Comparison of ENCODE assay signal across 2 cellular contexts in the genomic region with DNA sequence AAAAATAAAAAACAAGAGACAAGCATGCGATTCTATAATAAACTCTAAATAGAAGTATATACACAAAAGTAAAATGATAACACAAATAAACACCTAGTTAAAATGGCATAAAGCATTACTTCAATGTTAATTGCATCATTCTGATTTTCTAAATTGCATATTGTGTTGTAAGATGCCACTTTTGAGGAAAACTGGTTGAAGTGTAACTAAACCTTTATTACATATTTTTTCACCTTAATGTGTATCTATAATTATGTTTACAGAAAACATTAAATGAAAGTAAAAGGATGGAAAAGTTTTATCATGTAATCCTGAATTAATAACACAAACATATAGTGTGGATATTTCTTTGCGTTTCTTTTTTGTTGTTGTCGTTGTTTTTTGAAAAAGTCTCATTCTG.
TF ChIP-seq lines count a peak whose summit lies in the region.

No MANE protein-coding gene starts in this region.

TF ChIP-seq in K562, 482 proteins besides CTCF, POLR2A, EP300 and RAD21:
- TF ChIP-seq, protein P1, sequence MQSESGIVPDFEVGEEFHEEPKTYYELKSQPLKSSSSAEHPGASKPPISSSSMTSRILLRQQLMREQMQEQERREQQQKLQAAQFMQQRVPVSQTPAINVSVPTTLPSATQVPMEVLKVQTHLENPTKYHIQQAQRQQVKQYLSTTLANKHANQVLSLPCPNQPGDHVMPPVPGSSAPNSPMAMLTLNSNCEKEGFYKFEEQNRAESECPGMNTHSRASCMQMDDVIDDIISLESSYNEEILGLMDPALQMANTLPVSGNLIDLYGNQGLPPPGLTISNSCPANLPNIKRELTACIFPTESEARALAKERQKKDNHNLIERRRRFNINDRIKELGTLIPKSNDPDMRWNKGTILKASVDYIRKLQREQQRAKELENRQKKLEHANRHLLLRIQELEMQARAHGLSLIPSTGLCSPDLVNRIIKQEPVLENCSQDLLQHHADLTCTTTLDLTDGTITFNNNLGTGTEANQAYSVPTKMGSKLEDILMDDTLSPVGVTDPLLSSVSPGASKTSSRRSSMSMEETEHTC (IDR thresholded peaks at IDR 0.05), result no peak
- TF ChIP-seq ZNF140 (CRISPR knock-in tag; IDR thresholded peaks at IDR 0.05) (no peak), NEUROD1 (IDR thresholded peaks at IDR 0.05; ENCODE audit: borderline replicate concordance, low read depth, low read length, partially characterized antibody) (no peak), FOXJ2 (tag; IDR thresholded peaks at IDR 0.05) (0 out of 2 replicates have a peak, but pooled peaks have one; percentile 55), NELFE (IDR thresholded peaks at IDR 0.05; ENCODE audit: insufficient read depth, insufficient read length) (no peak), NFATC3 (IDR thresholded peaks at IDR 0.05) (no peak)
- TF ChIP-seq, protein P2, sequence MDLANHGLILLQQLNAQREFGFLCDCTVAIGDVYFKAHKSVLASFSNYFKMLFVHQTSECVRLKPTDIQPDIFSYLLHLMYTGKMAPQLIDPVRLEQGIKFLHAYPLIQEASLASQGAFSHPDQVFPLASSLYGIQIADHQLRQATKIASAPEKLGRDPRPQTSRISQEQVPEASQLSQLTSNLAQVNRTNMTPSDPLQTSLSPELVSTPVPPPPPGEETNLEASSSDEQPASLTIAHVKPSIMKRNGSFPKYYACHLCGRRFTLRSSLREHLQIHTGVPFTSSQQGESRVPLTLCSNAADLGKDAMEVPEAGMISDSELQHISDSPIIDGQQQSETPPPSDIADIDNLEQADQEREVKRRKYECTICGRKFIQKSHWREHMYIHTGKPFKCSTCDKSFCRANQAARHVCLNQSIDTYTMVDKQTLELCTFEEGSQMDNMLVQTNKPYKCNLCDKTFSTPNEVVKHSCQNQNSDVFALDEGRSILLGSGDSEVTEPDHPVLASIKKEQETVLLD (IDR thresholded peaks at IDR 0.05), result no peak
- TF ChIP-seq, protein P3, sequence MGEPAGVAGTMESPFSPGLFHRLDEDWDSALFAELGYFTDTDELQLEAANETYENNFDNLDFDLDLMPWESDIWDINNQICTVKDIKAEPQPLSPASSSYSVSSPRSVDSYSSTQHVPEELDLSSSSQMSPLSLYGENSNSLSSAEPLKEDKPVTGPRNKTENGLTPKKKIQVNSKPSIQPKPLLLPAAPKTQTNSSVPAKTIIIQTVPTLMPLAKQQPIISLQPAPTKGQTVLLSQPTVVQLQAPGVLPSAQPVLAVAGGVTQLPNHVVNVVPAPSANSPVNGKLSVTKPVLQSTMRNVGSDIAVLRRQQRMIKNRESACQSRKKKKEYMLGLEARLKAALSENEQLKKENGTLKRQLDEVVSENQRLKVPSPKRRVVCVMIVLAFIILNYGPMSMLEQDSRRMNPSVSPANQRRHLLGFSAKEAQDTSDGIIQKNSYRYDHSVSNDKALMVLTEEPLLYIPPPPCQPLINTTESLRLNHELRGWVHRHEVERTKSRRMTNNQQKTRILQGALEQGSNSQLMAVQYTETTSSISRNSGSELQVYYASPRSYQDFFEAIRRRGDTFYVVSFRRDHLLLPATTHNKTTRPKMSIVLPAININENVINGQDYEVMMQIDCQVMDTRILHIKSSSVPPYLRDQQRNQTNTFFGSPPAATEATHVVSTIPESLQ (CRISPR knock-in tag; IDR thresholded peaks at IDR 0.05), result no peak
TF ChIP-seq in K562: peak in this region for 1.

TF ChIP-seq in SK-N-SH treated with all-trans-retinoic acid at 6 μM for 48 hours, 23 proteins besides CTCF, POLR2A, EP300 and RAD21:
- TF ChIP-seq ZNF8 (CRISPR knock-in tag; IDR thresholded peaks at IDR 0.05) (no peak), BACH2 (CRISPR knock-in tag; IDR thresholded peaks at IDR 0.05; ENCODE audit: borderline replicate concordance) (no peak), CSDC2 (CRISPR knock-in tag; IDR thresholded peaks at IDR 0.05) (no peak), ISL1 (CRISPR knock-in tag; IDR thresholded peaks at IDR 0.05) (no peak), ZNF565 (CRISPR knock-in tag; conservative IDR thresholded peaks at IDR 0.05; ENCODE audit: low read depth) (no peak), ZFP30 (CRISPR knock-in tag; IDR thresholded peaks at IDR 0.05) (no peak), ZFP3 (CRISPR knock-in tag; IDR thresholded peaks at IDR 0.05) (no peak), ESRRG (CRISPR knock-in tag; IDR thresholded peaks at IDR 0.05) (no peak), TOX (CRISPR knock-in tag; IDR thresholded peaks at IDR 0.05; ENCODE audit: borderline replicate concordance) (no peak), RARB (CRISPR knock-in tag; IDR thresholded peaks at IDR 0.05) (no peak), SNAI2 (CRISPR knock-in tag; IDR thresholded peaks at IDR 0.05) (no peak), OSR1 (CRISPR knock-in tag; IDR thresholded peaks at IDR 0.05) (no peak), ZC3H10 (CRISPR knock-in tag; IDR thresholded peaks at IDR 0.05) (no peak), GLIS3 (CRISPR knock-in tag; IDR thresholded peaks at IDR 0.05) (no peak)
- TF ChIP-seq, protein P4, sequence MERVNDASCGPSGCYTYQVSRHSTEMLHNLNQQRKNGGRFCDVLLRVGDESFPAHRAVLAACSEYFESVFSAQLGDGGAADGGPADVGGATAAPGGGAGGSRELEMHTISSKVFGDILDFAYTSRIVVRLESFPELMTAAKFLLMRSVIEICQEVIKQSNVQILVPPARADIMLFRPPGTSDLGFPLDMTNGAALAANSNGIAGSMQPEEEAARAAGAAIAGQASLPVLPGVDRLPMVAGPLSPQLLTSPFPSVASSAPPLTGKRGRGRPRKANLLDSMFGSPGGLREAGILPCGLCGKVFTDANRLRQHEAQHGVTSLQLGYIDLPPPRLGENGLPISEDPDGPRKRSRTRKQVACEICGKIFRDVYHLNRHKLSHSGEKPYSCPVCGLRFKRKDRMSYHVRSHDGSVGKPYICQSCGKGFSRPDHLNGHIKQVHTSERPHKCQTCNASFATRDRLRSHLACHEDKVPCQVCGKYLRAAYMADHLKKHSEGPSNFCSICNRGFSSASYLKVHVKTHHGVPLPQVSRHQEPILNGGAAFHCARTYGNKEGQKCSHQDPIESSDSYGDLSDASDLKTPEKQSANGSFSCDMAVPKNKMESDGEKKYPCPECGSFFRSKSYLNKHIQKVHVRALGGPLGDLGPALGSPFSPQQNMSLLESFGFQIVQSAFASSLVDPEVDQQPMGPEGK (CRISPR knock-in tag; IDR thresholded peaks at IDR 0.05; ENCODE audit: borderline replicate concordance), result no peak
- TF ChIP-seq, protein P5, sequence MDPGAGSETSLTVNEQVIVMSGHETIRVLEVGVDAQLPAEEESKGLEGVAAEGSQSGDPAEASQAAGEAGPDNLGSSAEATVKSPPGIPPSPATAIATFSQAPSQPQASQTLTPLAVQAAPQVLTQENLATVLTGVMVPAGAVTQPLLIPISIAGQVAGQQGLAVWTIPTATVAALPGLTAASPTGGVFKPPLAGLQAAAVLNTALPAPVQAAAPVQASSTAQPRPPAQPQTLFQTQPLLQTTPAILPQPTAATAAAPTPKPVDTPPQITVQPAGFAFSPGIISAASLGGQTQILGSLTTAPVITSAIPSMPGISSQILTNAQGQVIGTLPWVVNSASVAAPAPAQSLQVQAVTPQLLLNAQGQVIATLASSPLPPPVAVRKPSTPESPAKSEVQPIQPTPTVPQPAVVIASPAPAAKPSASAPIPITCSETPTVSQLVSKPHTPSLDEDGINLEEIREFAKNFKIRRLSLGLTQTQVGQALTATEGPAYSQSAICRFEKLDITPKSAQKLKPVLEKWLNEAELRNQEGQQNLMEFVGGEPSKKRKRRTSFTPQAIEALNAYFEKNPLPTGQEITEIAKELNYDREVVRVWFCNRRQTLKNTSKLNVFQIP (CRISPR knock-in tag; IDR thresholded peaks at IDR 0.05; ENCODE audit: borderline replicate concordance, low read depth), result no peak
- TF ChIP-seq, protein P6, sequence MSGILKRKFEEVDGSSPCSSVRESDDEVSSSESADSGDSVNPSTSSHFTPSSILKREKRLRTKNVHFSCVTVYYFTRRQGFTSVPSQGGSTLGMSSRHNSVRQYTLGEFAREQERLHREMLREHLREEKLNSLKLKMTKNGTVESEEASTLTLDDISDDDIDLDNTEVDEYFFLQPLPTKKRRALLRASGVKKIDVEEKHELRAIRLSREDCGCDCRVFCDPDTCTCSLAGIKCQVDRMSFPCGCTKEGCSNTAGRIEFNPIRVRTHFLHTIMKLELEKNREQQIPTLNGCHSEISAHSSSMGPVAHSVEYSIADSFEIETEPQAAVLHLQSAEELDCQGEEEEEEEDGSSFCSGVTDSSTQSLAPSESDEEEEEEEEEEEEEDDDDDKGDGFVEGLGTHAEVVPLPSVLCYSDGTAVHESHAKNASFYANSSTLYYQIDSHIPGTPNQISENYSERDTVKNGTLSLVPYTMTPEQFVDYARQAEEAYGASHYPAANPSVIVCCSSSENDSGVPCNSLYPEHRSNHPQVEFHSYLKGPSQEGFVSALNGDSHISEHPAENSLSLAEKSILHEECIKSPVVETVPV (CRISPR knock-in tag; IDR thresholded peaks at IDR 0.05), result no peak
- TF ChIP-seq, protein P7, sequence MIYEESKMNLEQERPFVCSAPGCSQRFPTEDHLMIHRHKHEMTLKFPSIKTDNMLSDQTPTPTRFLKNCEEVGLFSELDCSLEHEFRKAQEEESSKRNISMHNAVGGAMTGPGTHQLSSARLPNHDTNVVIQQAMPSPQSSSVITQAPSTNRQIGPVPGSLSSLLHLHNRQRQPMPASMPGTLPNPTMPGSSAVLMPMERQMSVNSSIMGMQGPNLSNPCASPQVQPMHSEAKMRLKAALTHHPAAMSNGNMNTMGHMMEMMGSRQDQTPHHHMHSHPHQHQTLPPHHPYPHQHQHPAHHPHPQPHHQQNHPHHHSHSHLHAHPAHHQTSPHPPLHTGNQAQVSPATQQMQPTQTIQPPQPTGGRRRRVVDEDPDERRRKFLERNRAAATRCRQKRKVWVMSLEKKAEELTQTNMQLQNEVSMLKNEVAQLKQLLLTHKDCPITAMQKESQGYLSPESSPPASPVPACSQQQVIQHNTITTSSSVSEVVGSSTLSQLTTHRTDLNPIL (CRISPR knock-in tag; IDR thresholded peaks at IDR 0.05; ENCODE audit: low read depth), result no peak
